In genomic region chr5:177085985-177086917, GRCh38 we compare ENCODE assay signal across 8 cellular contexts. TPM values are rescaled to one million over a fixed set of nuclear protein-coding genes. Genes with fewer than 3 reads are reported as not detected.
DNase-seq lines count a peak whose midpoint lies in the region; ATAC-seq and TF ChIP-seq lines count a peak whose summit lies in the region.

TSS of gene FGFR4 (plus strand) at chr5:177086915. CDS start at chr5:177089603, 2,688 bp downstream.

- H3K4me1 ChIP-seq in CD4-positive, CD25-positive, alpha-beta regulatory T cell (ENCODE audit: control insufficient read depth, insufficient read depth, low read length, poor library complexity, severe bottlenecking), result peaks cover 10% of the 10 kb centered on the region
- H3K4me1 ChIP-seq in ascending aorta (peaks cover 4 to 7% of the 10 kb centered on the region in 2 donors), iPS-18a (ENCODE audit: control insufficient read depth, low read depth, low read length) (peaks cover 6% of the 10 kb centered on the region)

- no peak within 1 kb of the TSS for H3K4me3 ChIP-seq in CD4-positive, CD25-positive, alpha-beta regulatory T cell (ENCODE audit: low read depth, low read length)
- H3K4me3 ChIP-seq in ascending aorta (peak within 1 kb of the TSS; percentile 53 to 59), iPS-18a (ENCODE audit: low read length) (peak within 1 kb of the TSS; percentile 69)

- no peaks in the 10 kb centered on the region for H3K9me3 Mint-ChIP-seq in CD4-positive, CD25-positive, alpha-beta regulatory T cell

- H3K27me3 Mint-ChIP-seq in CD4-positive, CD25-positive, alpha-beta regulatory T cell, result peaks cover 21% of the 10 kb centered on the region

- H3K9ac ChIP-seq in iPS-18a (ENCODE audit: low read length), result peak within 1 kb of the TSS; percentile 65

- H3K9me3 ChIP-seq in CD4-positive, CD25-positive, alpha-beta regulatory T cell (ENCODE audit: control insufficient read depth in 2 of 2, low read length in 2 of 2), result no peaks in the 10 kb centered on the region
- H3K9me3 ChIP-seq in ascending aorta (no peaks in the 10 kb centered on the region), iPS-18a (ENCODE audit: control insufficient read depth, low read depth, low read length) (no peaks in the 10 kb centered on the region)

- no peaks in the 10 kb centered on the region for H3K36me3 ChIP-seq in CD4-positive, CD25-positive, alpha-beta regulatory T cell (ENCODE audit: control insufficient read depth, insufficient read depth, low read length)
- H3K36me3 ChIP-seq in ascending aorta, result no peaks in the 10 kb centered on the region
- H3K36me3 ChIP-seq in iPS-18a (ENCODE audit: control insufficient read depth, low read depth, low read length), result peaks cover 4% of the 10 kb centered on the region

- H3K27me3 ChIP-seq in CD4-positive, CD25-positive, alpha-beta regulatory T cell (ENCODE audit: control insufficient read depth, insufficient read depth, low read length), result peaks cover 5% of the 10 kb centered on the region
- peaks cover 16% of the 10 kb centered on the region for H3K27me3 ChIP-seq in ascending aorta
- H3K27me3 ChIP-seq in iPS-18a (ENCODE audit: control insufficient read depth, insufficient read depth, low read length), result no peaks in the 10 kb centered on the region

- TF ChIP-seq CTCF in ascending aorta (IDR thresholded peaks at IDR 0.05), result no peak

- intact Hi-C loops in ascending aorta (cut with DNase I), result no loop called here

- H3K27ac ChIP-seq in CD4-positive, CD25-positive, alpha-beta regulatory T cell (ENCODE audit: insufficient read depth, low read length, poor library complexity, severe bottlenecking), result no peak within 1 kb of the TSS
- no peak within 1 kb of the TSS for H3K27ac ChIP-seq in ascending aorta
- no peak within 1 kb of the TSS for H3K27ac ChIP-seq in iPS-18a (ENCODE audit: low read length)

- H3K36me3 Mint-ChIP-seq in CD4-positive, CD25-positive, alpha-beta regulatory T cell, result no peaks in the 10 kb centered on the region

- ATAC-seq in CD4-positive, CD25-positive, alpha-beta regulatory T cell (ENCODE audit: low read depth in 2 of 2), result peak; percentile 64 to 67
- ATAC-seq in GM19397 (IDR thresholded peaks at IDR 0.05; ENCODE audit: unreplicated experiment), result peak; percentile 47

- peak within 1 kb of the TSS; percentile 50 to 86 (median 80) for H3K4me3 Mint-ChIP-seq in CD4-positive, CD25-positive, alpha-beta regulatory T cell

- H3K27ac Mint-ChIP-seq in CD4-positive, CD25-positive, alpha-beta regulatory T cell, result peak within 1 kb of the TSS in 2 of 3 donors; percentile 20 to 48

- peaks cover 0 to 13% (median 6%) of the 10 kb centered on the region in 4 donors for H3K4me1 Mint-ChIP-seq in CD4-positive, CD25-positive, alpha-beta regulatory T cell

- DNase-seq in CD4-positive, CD25-positive, alpha-beta regulatory T cell, result peak in 2 of 3 donors; percentile 57 to 64
- DNase-seq in HUDEP-2 (lab: John Stamatoyannopoulos, UW; ENCODE audit: unreplicated experiment in 76 of 76) (peak in 69 of 76 experiments; percentile 16 to 87 (median 73)), SW 1271 (lab: John Stamatoyannopoulos, UW) (peak; percentile 41 to 64), ascending aorta (ENCODE audit: low spot score in 2 of 2) (no peak), NCI-H1048 (lab: John Stamatoyannopoulos, UW) (no peak)
- peak; percentile 26 to 41 for DNase-seq in stimulated activated CD4-positive, alpha-beta T cell treated with anti-CD3 and anti-CD28 coated beads, Interleukin-15, amount 100 ng/mL, for 1 hour (ENCODE audit: low read depth in 1 of 2, low spot score in 1 of 2)

RNA-seq across cellular contexts. Expression of gene FGFR4, which starts in this region (rescaled TPM):
- 4.4 TPM for total RNA-seq in CD4-positive, CD25-positive, alpha-beta regulatory T cell
- polyA plus RNA-seq in CD4-positive, CD25-positive, alpha-beta regulatory T cell, result under 1 TPM in 2 of 4 donors, not detected in 2; 0.19 to 0.29 TPM
- 0.85 TPM for total RNA-seq in ascending aorta

Comparison
In these comparisons a context has a peak if more than half of its experiments do, and no peak if none do; other contexts are left out.
1. DNase-seq: peak in CD4-positive, CD25-positive, alpha-beta regulatory T cell (2 of 3), HUDEP-2 (69 of 76), SW 1271 (2 of 2) and stimulated activated CD4-positive, alpha-beta T cell treated with anti-CD3 and anti-CD28 coated beads, Interleukin-15, amount 100 ng/mL, for 1 hour (2 of 2); none in ascending aorta (0 of 2) and NCI-H1048 (single experiment).